1 cellular context compared by ENCODE assay signal in genomic region chr9:109478665-109479380, GRCh38.
TF ChIP-seq lines count a peak whose summit lies in the region.

No MANE protein-coding gene starts in this region.

TF ChIP-seq in HepG2, 621 proteins besides CTCF, POLR2A, EP300 and RAD21 (continued from another document and continues in another):
- 0 out of 2 replicates have a peak, but pooled peaks have one; percentile 16 for TF ChIP-seq JUNB (CRISPR knock-in tag; IDR thresholded peaks at IDR 0.05; ENCODE audit: borderline replicate concordance)
- no peak for TF ChIP-seq RORA (CRISPR knock-in tag; IDR thresholded peaks at IDR 0.05)
- no peak for TF ChIP-seq MXD4 (CRISPR knock-in tag; IDR thresholded peaks at IDR 0.05)
- no peak for TF ChIP-seq ZNF468 (CRISPR knock-in tag; IDR thresholded peaks at IDR 0.05)
- TF ChIP-seq, protein P1, sequence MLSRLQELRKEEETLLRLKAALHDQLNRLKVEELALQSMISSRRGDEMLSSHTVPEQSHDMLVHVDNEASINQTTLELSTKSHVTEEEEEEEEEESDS (CRISPR knock-in tag; IDR thresholded peaks at IDR 0.05; ENCODE audit: borderline replicate concordance), result no peak
- TF ChIP-seq SAP130 (CRISPR knock-in tag; IDR thresholded peaks at IDR 0.05; ENCODE audit: low read depth), result peak; percentile 18; the same call in 1 of the 2 replicates
- TF ChIP-seq, protein P2, sequence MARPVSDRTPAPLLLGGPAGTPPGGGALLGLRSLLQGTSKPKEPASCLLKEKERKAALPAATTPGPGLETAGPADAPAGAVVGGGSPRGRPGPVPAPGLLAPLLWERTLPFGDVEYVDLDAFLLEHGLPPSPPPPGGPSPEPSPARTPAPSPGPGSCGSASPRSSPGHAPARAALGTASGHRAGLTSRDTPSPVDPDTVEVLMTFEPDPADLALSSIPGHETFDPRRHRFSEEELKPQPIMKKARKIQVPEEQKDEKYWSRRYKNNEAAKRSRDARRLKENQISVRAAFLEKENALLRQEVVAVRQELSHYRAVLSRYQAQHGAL (CRISPR knock-in tag; IDR thresholded peaks at IDR 0.05; ENCODE audit: not compliant biosample characterization), result no peak
- peak; percentile 82 for TF ChIP-seq CEBPB (IDR thresholded peaks at IDR 0.05; ENCODE audit: borderline replicate concordance, low read depth, low read length)
- peak; percentile 65 for TF ChIP-seq HNF4A (CRISPR knock-in tag; IDR thresholded peaks at IDR 0.05)
- TF ChIP-seq DPF2 (CRISPR knock-in tag; IDR thresholded peaks at IDR 0.05; ENCODE audit: borderline replicate concordance, low read depth), result 0 out of 2 replicates have a peak, but pooled peaks have one; percentile 35
- TF ChIP-seq, protein P3, sequence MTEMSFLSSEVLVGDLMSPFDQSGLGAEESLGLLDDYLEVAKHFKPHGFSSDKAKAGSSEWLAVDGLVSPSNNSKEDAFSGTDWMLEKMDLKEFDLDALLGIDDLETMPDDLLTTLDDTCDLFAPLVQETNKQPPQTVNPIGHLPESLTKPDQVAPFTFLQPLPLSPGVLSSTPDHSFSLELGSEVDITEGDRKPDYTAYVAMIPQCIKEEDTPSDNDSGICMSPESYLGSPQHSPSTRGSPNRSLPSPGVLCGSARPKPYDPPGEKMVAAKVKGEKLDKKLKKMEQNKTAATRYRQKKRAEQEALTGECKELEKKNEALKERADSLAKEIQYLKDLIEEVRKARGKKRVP (CRISPR knock-in tag; IDR thresholded peaks at IDR 0.05), result peak in 1 of 2 experiments; percentile 88; a peak in 2 of 4 replicates
- TF ChIP-seq SNAPC2 (CRISPR knock-in tag; IDR thresholded peaks at IDR 0.05), result no peak
- TF ChIP-seq ATF7 (IDR thresholded peaks at IDR 0.05), result 0 out of 2 replicates have a peak, but pooled peaks have one; percentile 10
- no peak for TF ChIP-seq ATF7 (CRISPR knock-in tag; IDR thresholded peaks at IDR 0.05)
- TF ChIP-seq, protein P4, sequence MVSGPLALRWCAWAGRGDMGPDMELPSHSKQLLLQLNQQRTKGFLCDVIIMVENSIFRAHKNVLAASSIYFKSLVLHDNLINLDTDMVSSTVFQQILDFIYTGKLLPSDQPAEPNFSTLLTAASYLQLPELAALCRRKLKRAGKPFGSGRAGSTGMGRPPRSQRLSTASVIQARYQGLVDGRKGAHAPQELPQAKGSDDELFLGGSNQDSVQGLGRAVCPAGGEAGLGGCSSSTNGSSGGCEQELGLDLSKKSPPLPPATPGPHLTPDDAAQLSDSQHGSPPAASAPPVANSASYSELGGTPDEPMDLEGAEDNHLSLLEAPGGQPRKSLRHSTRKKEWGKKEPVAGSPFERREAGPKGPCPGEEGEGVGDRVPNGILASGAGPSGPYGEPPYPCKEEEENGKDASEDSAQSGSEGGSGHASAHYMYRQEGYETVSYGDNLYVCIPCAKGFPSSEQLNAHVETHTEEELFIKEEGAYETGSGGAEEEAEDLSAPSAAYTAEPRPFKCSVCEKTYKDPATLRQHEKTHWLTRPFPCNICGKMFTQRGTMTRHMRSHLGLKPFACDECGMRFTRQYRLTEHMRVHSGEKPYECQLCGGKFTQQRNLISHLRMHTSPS (CRISPR knock-in tag; IDR thresholded peaks at IDR 0.05; ENCODE audit: low read depth), result no peak
- TF ChIP-seq ZNF549 (CRISPR knock-in tag; IDR thresholded peaks at IDR 0.05), result no peak
- TF ChIP-seq ZNF333 (CRISPR knock-in tag; IDR thresholded peaks at IDR 0.05; ENCODE audit: borderline replicate concordance), result no peak
- TF ChIP-seq STAT5B (CRISPR knock-in tag; IDR thresholded peaks at IDR 0.05), result no peak
- no peak for TF ChIP-seq ZNF674 (CRISPR knock-in tag; IDR thresholded peaks at IDR 0.05; ENCODE audit: low read depth)
- no peak for TF ChIP-seq MTF1 (CRISPR knock-in tag; IDR thresholded peaks at IDR 0.05)
- TF ChIP-seq ZNF512 (CRISPR knock-in tag; IDR thresholded peaks at IDR 0.05), result no peak
- no peak for TF ChIP-seq NFYB (CRISPR knock-in tag; IDR thresholded peaks at IDR 0.05)
- TF ChIP-seq ZFP41 (CRISPR knock-in tag; IDR thresholded peaks at IDR 0.05; ENCODE audit: borderline replicate concordance), result no peak
- TF ChIP-seq, protein P5, sequence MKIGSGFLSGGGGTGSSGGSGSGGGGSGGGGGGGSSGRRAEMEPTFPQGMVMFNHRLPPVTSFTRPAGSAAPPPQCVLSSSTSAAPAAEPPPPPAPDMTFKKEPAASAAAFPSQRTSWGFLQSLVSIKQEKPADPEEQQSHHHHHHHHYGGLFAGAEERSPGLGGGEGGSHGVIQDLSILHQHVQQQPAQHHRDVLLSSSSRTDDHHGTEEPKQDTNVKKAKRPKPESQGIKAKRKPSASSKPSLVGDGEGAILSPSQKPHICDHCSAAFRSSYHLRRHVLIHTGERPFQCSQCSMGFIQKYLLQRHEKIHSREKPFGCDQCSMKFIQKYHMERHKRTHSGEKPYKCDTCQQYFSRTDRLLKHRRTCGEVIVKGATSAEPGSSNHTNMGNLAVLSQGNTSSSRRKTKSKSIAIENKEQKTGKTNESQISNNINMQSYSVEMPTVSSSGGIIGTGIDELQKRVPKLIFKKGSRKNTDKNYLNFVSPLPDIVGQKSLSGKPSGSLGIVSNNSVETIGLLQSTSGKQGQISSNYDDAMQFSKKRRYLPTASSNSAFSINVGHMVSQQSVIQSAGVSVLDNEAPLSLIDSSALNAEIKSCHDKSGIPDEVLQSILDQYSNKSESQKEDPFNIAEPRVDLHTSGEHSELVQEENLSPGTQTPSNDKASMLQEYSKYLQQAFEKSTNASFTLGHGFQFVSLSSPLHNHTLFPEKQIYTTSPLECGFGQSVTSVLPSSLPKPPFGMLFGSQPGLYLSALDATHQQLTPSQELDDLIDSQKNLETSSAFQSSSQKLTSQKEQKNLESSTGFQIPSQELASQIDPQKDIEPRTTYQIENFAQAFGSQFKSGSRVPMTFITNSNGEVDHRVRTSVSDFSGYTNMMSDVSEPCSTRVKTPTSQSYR (CRISPR knock-in tag; IDR thresholded peaks at IDR 0.05; ENCODE audit: borderline replicate concordance), result peak; percentile 78; the same call in 1 of the 2 replicates
- TF ChIP-seq BRD4 (CRISPR knock-in tag; IDR thresholded peaks at IDR 0.05), result no peak
- TF ChIP-seq HMG20B (CRISPR knock-in tag; conservative IDR thresholded peaks at IDR 0.05), result no peak
- TF ChIP-seq, protein P6, sequence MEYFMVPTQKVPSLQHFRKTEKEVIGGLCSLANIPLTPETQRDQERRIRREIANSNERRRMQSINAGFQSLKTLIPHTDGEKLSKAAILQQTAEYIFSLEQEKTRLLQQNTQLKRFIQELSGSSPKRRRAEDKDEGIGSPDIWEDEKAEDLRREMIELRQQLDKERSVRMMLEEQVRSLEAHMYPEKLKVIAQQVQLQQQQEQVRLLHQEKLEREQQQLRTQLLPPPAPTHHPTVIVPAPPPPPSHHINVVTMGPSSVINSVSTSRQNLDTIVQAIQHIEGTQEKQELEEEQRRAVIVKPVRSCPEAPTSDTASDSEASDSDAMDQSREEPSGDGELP (IDR thresholded peaks at IDR 0.05; ENCODE audit: borderline replicate concordance, low read depth), result no peak
- no peak for TF ChIP-seq ZNF292 (CRISPR knock-in tag; IDR thresholded peaks at IDR 0.05; ENCODE audit: borderline replicate concordance, low read depth)
- no peak for TF ChIP-seq MYPOP (CRISPR knock-in tag; IDR thresholded peaks at IDR 0.05)
- TF ChIP-seq HNF4G (IDR thresholded peaks at IDR 0.05; ENCODE audit: borderline replicate concordance, low read depth, low read length), result 0 out of 2 replicates have a peak, but pooled peaks have one; percentile 24
- no peak for TF ChIP-seq HNF4G (CRISPR knock-in tag; IDR thresholded peaks at IDR 0.05; ENCODE audit: borderline replicate concordance, low read depth)
- TF ChIP-seq YY1 (IDR thresholded peaks at IDR 0.05; ENCODE audit: insufficient read depth, insufficient replicate concordance, low read depth, low read length), result no peak
- TF ChIP-seq SALL1 (CRISPR knock-in tag; IDR thresholded peaks at IDR 0.05), result 0 out of 2 replicates have a peak, but pooled peaks have one; percentile 18
- TF ChIP-seq SMYD3 (CRISPR knock-in tag; IDR thresholded peaks at IDR 0.05), result no peak
- TF ChIP-seq, protein P7, sequence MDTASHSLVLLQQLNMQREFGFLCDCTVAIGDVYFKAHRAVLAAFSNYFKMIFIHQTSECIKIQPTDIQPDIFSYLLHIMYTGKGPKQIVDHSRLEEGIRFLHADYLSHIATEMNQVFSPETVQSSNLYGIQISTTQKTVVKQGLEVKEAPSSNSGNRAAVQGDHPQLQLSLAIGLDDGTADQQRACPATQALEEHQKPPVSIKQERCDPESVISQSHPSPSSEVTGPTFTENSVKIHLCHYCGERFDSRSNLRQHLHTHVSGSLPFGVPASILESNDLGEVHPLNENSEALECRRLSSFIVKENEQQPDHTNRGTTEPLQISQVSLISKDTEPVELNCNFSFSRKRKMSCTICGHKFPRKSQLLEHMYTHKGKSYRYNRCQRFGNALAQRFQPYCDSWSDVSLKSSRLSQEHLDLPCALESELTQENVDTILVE (CRISPR knock-in tag; IDR thresholded peaks at IDR 0.05), result no peak
- no peak for TF ChIP-seq MEIS1 (CRISPR knock-in tag; IDR thresholded peaks at IDR 0.05; ENCODE audit: borderline replicate concordance)
- TF ChIP-seq, protein P8, sequence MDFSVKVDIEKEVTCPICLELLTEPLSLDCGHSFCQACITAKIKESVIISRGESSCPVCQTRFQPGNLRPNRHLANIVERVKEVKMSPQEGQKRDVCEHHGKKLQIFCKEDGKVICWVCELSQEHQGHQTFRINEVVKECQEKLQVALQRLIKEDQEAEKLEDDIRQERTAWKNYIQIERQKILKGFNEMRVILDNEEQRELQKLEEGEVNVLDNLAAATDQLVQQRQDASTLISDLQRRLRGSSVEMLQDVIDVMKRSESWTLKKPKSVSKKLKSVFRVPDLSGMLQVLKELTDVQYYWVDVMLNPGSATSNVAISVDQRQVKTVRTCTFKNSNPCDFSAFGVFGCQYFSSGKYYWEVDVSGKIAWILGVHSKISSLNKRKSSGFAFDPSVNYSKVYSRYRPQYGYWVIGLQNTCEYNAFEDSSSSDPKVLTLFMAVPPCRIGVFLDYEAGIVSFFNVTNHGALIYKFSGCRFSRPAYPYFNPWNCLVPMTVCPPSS (IDR thresholded peaks at IDR 0.05), result no peak
- no peak for TF ChIP-seq SIX4 (CRISPR knock-in tag; IDR thresholded peaks at IDR 0.05)
- TF ChIP-seq CEBPG (CRISPR knock-in tag; IDR thresholded peaks at IDR 0.05), result peak; percentile 84
- no peak for TF ChIP-seq HCFC1 (IDR thresholded peaks at IDR 0.05; ENCODE audit: low read depth, low read length)
- TF ChIP-seq REPIN1 (CRISPR knock-in tag; IDR thresholded peaks at IDR 0.05; ENCODE audit: borderline replicate concordance, low read depth), result no peak
- no peak for TF ChIP-seq AKAP8 (CRISPR knock-in tag; IDR thresholded peaks at IDR 0.05)
- TF ChIP-seq ZNF24 (IDR thresholded peaks at IDR 0.05), result no peak
- TF ChIP-seq KLF16 (CRISPR knock-in tag; IDR thresholded peaks at IDR 0.05), result no peak
- no peak for TF ChIP-seq ZNF891 (CRISPR knock-in tag; IDR thresholded peaks at IDR 0.05)
- no peak for TF ChIP-seq RBM39 (IDR thresholded peaks at IDR 0.05; ENCODE audit: low read depth, low read length, poor library complexity, severe bottlenecking)
- TF ChIP-seq, protein P9, sequence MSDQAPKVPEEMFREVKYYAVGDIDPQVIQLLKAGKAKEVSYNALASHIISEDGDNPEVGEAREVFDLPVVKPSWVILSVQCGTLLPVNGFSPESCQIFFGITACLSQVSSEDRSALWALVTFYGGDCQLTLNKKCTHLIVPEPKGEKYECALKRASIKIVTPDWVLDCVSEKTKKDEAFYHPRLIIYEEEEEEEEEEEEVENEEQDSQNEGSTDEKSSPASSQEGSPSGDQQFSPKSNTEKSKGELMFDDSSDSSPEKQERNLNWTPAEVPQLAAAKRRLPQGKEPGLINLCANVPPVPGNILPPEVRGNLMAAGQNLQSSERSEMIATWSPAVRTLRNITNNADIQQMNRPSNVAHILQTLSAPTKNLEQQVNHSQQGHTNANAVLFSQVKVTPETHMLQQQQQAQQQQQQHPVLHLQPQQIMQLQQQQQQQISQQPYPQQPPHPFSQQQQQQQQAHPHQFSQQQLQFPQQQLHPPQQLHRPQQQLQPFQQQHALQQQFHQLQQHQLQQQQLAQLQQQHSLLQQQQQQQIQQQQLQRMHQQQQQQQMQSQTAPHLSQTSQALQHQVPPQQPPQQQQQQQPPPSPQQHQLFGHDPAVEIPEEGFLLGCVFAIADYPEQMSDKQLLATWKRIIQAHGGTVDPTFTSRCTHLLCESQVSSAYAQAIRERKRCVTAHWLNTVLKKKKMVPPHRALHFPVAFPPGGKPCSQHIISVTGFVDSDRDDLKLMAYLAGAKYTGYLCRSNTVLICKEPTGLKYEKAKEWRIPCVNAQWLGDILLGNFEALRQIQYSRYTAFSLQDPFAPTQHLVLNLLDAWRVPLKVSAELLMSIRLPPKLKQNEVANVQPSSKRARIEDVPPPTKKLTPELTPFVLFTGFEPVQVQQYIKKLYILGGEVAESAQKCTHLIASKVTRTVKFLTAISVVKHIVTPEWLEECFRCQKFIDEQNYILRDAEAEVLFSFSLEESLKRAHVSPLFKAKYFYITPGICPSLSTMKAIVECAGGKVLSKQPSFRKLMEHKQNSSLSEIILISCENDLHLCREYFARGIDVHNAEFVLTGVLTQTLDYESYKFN (CRISPR knock-in tag; conservative IDR thresholded peaks at IDR 0.05), result 0 out of 2 replicates have a peak, but pooled peaks have one; percentile 35
- 0 out of 2 replicates have a peak, but pooled peaks have one; percentile 16 for TF ChIP-seq EHMT2 (IDR thresholded peaks at IDR 0.05; ENCODE audit: borderline replicate concordance, low read depth, low read length)
- no peak for TF ChIP-seq ZBTB42 (CRISPR knock-in tag; IDR thresholded peaks at IDR 0.05)
- TF ChIP-seq SIX1 (CRISPR knock-in tag; IDR thresholded peaks at IDR 0.05; ENCODE audit: borderline replicate concordance), result no peak
- no peak for TF ChIP-seq RAD51 (IDR thresholded peaks at IDR 0.05; ENCODE audit: borderline replicate concordance)
- TF ChIP-seq BCL6 (CRISPR knock-in tag; IDR thresholded peaks at IDR 0.05), result peak; percentile 36; the same call in 1 of the 2 replicates
- TF ChIP-seq ZNF17 (CRISPR knock-in tag; IDR thresholded peaks at IDR 0.05), result no peak
- 0 out of 2 replicates have a peak, but pooled peaks have one; percentile 21 for TF ChIP-seq FOXA3 (CRISPR knock-in tag; IDR thresholded peaks at IDR 0.05)
